In the genomic region with DNA sequence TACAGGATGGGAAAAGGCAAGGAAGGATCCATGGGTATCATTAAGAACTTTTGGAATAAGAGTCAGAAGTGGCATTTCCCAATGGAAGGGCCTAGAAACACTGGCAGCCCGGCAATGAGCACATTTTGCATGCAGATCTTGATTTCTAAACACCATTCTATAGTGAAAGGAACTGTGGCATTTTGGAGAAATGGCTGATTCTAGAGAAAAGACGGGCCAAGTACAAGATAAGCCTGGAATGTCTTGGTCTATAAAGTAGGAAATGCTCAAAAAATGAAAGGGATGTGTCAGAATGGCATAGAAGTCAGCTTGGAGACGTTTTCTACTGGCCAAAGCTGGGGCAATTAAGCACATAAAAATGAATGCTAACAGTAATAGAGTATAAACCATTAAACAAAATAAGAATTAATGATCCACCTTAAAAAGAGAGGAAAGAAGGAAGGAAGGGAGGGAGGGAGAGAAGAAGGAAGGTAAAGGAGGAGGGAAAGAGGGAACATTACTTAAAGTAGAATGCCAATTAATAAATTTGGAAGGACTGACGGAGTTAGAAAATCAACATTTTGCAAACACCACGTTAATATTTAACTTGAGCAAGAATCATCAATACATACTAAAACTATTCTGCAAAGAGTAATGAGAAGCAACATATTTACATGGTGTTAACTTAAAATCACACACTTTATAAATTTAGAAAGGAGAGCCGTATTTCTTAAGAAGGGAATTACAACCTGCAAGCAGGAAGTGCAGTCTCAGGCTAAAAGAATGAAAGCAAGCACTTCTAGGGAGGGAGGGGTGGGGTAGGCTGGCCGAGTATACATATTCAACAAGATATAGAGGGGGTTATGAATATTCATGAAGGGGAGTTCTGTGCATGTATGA, we compare ENCODE assay signal across 27 cellular contexts.
"Had no signal": no experiment of that assay in that cellular context is flagged by ENCODE, and none has a peak within 500 bp of the region (broad histone marks: within the 10 kb centered on the region; RNA-seq: fewer than 3 reads in every experiment).

No MANE protein-coding gene starts in this region.

- H3K9me3 Mint-ChIP-seq: activated CD4-positive, alpha-beta memory T cell treated with anti-CD3 and anti-CD28 coated beads, Interleukin-2, amount 10 ng/mL, durations not matched to agents 7 days and 5 days; activated CD4-positive, alpha-beta T cell treated with anti-CD3 and anti-CD28 coated beads, Interleukin-2, amount 10 ng/mL, durations not matched to agents 7 days and 5 days; activated naive CD4-positive, alpha-beta T cell treated with anti-CD3 and anti-CD28 coated beads, Interleukin-2, amount 50 U/mL, for 72 hours; naive B cell; stimulated activated naive B cell treated with anti-CD40 and anti-IgM and Interleukin-4, amounts not matched to agents 10 μg/mL and 1 μg/mL and 100 μg/mL, for 72 hours had no signal

- H3K4me1 ChIP-seq: body of pancreas, sigmoid colon, suprapubic skin, tibial artery, upper lobe of right lung had no signal

- ATAC-seq: activated naive CD4-positive, alpha-beta T cell treated with anti-CD3 and anti-CD28 coated beads, Interleukin-2, amount 50 U/mL, for 72 hours; body of pancreas; stimulated activated naive B cell treated with anti-CD40 and anti-IgM and Interleukin-4, amounts not matched to agents 10 μg/mL and 1 μg/mL and 100 μg/mL, for 72 hours; upper lobe of right lung; WTC11 had no signal

- H3K27ac ChIP-seq: body of pancreas, neutrophil, ovary, sigmoid colon, suprapubic skin, tibial artery, upper lobe of right lung had no signal

- H3K4me3 Mint-ChIP-seq: activated CD4-positive, alpha-beta memory T cell treated with anti-CD3 and anti-CD28 coated beads, Interleukin-2, amount 10 ng/mL, durations not matched to agents 7 days and 5 days; activated CD4-positive, alpha-beta T cell treated with anti-CD3 and anti-CD28 coated beads, Interleukin-2, amount 10 ng/mL, durations not matched to agents 7 days and 5 days; naive B cell; nephron progenitor cell; stimulated activated naive B cell treated with anti-CD40 and anti-IgM and Interleukin-4, amounts not matched to agents 10 μg/mL and 1 μg/mL and 100 μg/mL, for 72 hours; WTC11 had no signal

- H3K27me3 ChIP-seq: body of pancreas, ovary, sigmoid colon, upper lobe of right lung had no signal

- H3K36me3 Mint-ChIP-seq: activated naive CD4-positive, alpha-beta T cell treated with anti-CD3 and anti-CD28 coated beads, Interleukin-2, amount 50 U/mL, for 72 hours; naive B cell; stimulated activated naive B cell treated with anti-CD40 and anti-IgM and Interleukin-4, amounts not matched to agents 10 μg/mL and 1 μg/mL and 100 μg/mL, for 72 hours; WTC11 had no signal

- H3K4me1 Mint-ChIP-seq: activated CD4-positive, alpha-beta memory T cell treated with anti-CD3 and anti-CD28 coated beads, Interleukin-2, amount 10 ng/mL, durations not matched to agents 7 days and 5 days; activated CD4-positive, alpha-beta T cell treated with anti-CD3 and anti-CD28 coated beads, Interleukin-2, amount 10 ng/mL, durations not matched to agents 7 days and 5 days; naive B cell; stimulated activated naive B cell treated with anti-CD40 and anti-IgM and Interleukin-4, amounts not matched to agents 10 μg/mL and 1 μg/mL and 100 μg/mL, for 72 hours had no signal

- H3K36me3 ChIP-seq: neutrophil, ovary, prostate gland, sigmoid colon, suprapubic skin, tibial artery, upper lobe of right lung had no signal

- H3K4me3 ChIP-seq: body of pancreas, ovary, prostate gland, sigmoid colon, suprapubic skin, tibial artery, upper lobe of right lung had no signal

- DNase-seq: activated CD4-positive, alpha-beta memory T cell treated with anti-CD3 and anti-CD28 coated beads, Interleukin-2, amount 10 ng/mL, durations not matched to agents 7 days and 5 days; activated CD4-positive, alpha-beta T cell treated with anti-CD3 and anti-CD28 coated beads for 1 hour; activated CD4-positive, alpha-beta T cell treated with anti-CD3 and anti-CD28 coated beads, Interleukin-2, amount 10 ng/mL, durations not matched to agents 7 days and 5 days; activated CD8-positive, alpha-beta memory T cell treated with anti-CD3 and anti-CD28 coated beads, Interleukin-2, amount 50 U/mL, for 48 hours; activated naive CD4-positive, alpha-beta T cell; activated T-cell treated with anti-CD3 and anti-CD28 coated beads, Interleukin-2, amount 50 U/mL, for 48 hours; anterior cingulate cortex; body of pancreas; foreskin melanocyte; islet precursor cell; mammary epithelial cell; naive B cell; nephron progenitor cell; ovary; retina; sigmoid colon; small intestine; stimulated activated CD4-positive, alpha-beta T cell treated with anti-CD3 and anti-CD28 coated beads, Interleukin-1b, Interleukin-23, amount 100 ng/mL, for 48 hours; stimulated activated naive B cell treated with anti-CD40 and anti-IgM and Interleukin-4, amounts not matched to agents 10 μg/mL and 1 μg/mL and 100 μg/mL, for 72 hours; T-helper 2 cell; tibial artery; upper lobe of right lung had no signal

- H3K9me3 ChIP-seq: body of pancreas, neutrophil, ovary, prostate gland, sigmoid colon, suprapubic skin, tibial artery, upper lobe of right lung had no signal
